Comparison of ENCODE assay signal across 25 cellular contexts in genomic region chr18:68402784-68403183, GRCh38.
"Had no signal": no experiment of that assay in that cellular context is flagged by ENCODE, and none has a peak within 500 bp of the region (broad histone marks: within the 10 kb centered on the region; RNA-seq: fewer than 3 reads in every experiment).

No MANE protein-coding gene starts in this region.

- H3K27ac ChIP-seq: coronary artery, gastrocnemius medialis, heart right ventricle, left ventricle myocardium inferior, lower lobe of right lung, parathyroid adenoma, psoas muscle, spleen, testis, tibial nerve, upper lobe of right lung, vagina had no signal

- DNase-seq: effector CD4-positive, alpha-beta T cell; endodermal cell; gastrocnemius medialis; heart right ventricle; hypothalamus; left ventricle myocardium inferior; lower lobe of right lung; mesenchymal stem cell; midbrain; occipital lobe; psoas muscle; spleen; stimulated activated CD4-positive, alpha-beta T cell treated with anti-CD3 and anti-CD28 coated beads, Interleukin-15, amount 100 ng/mL, for 24 hours; stimulated activated CD4-positive, alpha-beta T cell treated with anti-CD3 and anti-CD28 coated beads, Interleukin-1b, Interleukin-23, amount 100 ng/mL, for 48 hours; stimulated activated CD4-positive, alpha-beta T cell treated with anti-CD3 and anti-CD28 coated beads, Interleukin-4, amount 100 ng/mL, for 24 hours; stimulated activated naive CD8-positive, alpha-beta T cell treated with anti-CD3 and anti-CD28 coated beads, Interleukin-15, amount 100 ng/mL, for 72 hours; testis; upper lobe of right lung had no signal

- H3K4me1 ChIP-seq: gastrocnemius medialis, heart right ventricle, left ventricle myocardium inferior, lower lobe of right lung, parathyroid adenoma, psoas muscle, spleen, testis, tibial nerve, upper lobe of right lung, vagina had no signal

- H3K27me3 ChIP-seq: gastrocnemius medialis, heart right ventricle, spleen, testis, tibial nerve, upper lobe of right lung, vagina had no signal

- ATAC-seq: gastrocnemius medialis; heart right ventricle; lower lobe of right lung; natural killer cell treated with Interleukin-12 subunit alpha and Interleukin-12 subunit beta and Interleukin-15 and Interleukin-18, amount 100 ng/mL, for 72 hours; psoas muscle; sciatic nerve; stimulated activated memory B cell treated with anti-CD40 and anti-IgM and Interleukin-4, amounts not matched to agents 10 μg/mL and 1 μg/mL and 100 μg/mL, for 72 hours; stimulated activated naive CD8-positive, alpha-beta T cell treated with anti-CD3 and anti-CD28 coated beads, Interleukin-15, amount 100 ng/mL, for 72 hours; upper lobe of right lung had no signal
